In the genomic region with DNA sequence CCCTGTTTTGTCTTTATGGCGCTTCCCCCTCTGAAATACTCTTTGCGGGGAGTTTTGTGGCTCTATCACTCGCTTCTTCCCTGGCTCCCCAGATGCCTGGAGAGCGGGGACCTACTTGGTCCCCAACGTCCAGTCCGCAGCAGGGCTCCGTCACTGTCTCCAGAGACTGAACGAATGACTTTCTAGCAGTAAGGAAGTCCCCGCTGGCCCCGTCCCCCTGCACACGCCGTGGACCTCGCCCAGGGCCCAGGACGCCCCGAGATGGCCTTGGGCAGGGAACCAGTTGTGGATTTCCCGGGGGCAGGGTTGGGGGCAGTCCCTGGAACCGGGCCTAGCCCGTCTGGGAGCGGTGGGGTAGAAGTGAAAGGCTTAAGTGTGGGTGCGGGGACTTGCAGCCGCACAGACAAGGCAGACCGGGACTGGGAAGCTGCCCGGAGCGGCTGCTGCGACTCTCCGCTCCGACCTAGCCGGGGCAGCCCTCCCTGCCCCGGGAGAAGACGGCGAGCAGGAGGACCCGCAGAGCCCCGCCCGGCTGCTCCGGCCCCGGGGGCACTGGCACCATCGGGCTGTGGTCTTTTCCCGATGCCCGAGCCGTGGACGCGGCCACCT, we compare ENCODE assay signal across 7 cellular contexts. TPM values are rescaled to one million over a fixed set of nuclear protein-coding genes. Genes with fewer than 3 reads are reported as not detected.
DNase-seq lines count a peak whose midpoint lies in the region; ATAC-seq and TF ChIP-seq lines count a peak whose summit lies in the region.

No MANE protein-coding gene starts in this region.

- H3K4me2 ChIP-seq in MM.1S (ENCODE audit: low read depth, low read length), result peak overlapping the region; percentile 99

- H4K20me1 ChIP-seq in MM.1S (ENCODE audit: insufficient read depth, low read length), result no peaks in the 10 kb centered on the region

- peak; percentile 39 for DNase-seq in MM.1S
- peak; percentile 9 for DNase-seq in activated T-cell treated with anti-CD3 and anti-CD28 coated beads for 4 hours
- no peak for DNase-seq in esophagus muscularis mucosa (ENCODE audit: extremely low spot score)
- DNase-seq in naive thymus-derived CD4-positive, alpha-beta T cell, result peak in 2 of 9 donors; percentile 17 to 27
- DNase-seq in ureter (ENCODE audit: low spot score), result peak; percentile 71

- no peak for TF ChIP-seq EP300 in esophagus muscularis mucosa (IDR thresholded peaks at IDR 0.05)

- H2AFZ ChIP-seq in MM.1S (ENCODE audit: low read length), result peak overlapping the region; percentile 74

- H3K27ac Mint-ChIP-seq in naive thymus-derived CD4-positive, alpha-beta T cell, result peak overlapping the region in 8 of 9 donors; percentile 68 to 90 (median 86)

- peak overlapping the region; percentile 66 for H3K4me3 ChIP-seq in HEK293 (ENCODE audit: low read depth, low read length)
- H3K4me3 ChIP-seq in MM.1S (ENCODE audit: low read length), result peak overlapping the region; percentile 68
- H3K4me3 ChIP-seq in esophagus muscularis mucosa, result peak overlapping the region; percentile 70 to 83 (median 78)
- H3K4me3 ChIP-seq in naive thymus-derived CD4-positive, alpha-beta T cell (ENCODE audit: low read length), result peak overlapping the region; percentile 91

- CTCF ChIA-PET in HEK293 (lab: Yijun Ruan, JAX), result interaction anchor here (1.0 to 1.6 kb wide), 8 partner anchors 17 to 397 kb away, joined by 3 to 8 read pairs (median 4); no protein-coding TSS in a partner anchor
- CTCF ChIA-PET in naive thymus-derived CD4-positive, alpha-beta T cell (lab: Charles Lee), result interaction anchor here (0.7 to 1.7 kb wide), 6 partner anchors 16 to 888 kb away, joined by 3 read pairs; no protein-coding TSS in a partner anchor

- POLR2A ChIA-PET in HEK293 (lab: Yijun Ruan, JAX), result interaction anchor here (1.1 to 1.5 kb wide), 4 partner anchors 11 to 397 kb away, joined by 3 to 4 read pairs (median 3); no protein-coding TSS in a partner anchor
- POLR2A ChIA-PET in naive thymus-derived CD4-positive, alpha-beta T cell (lab: Charles Lee), result interaction anchor here (0.6 to 4.3 kb wide), 3 partner anchors 42 to 153 kb away, joined by 3 to 45 read pairs (median 3); no protein-coding TSS in a partner anchor

- H3K27me3 ChIP-seq in MM.1S (replicated peaks; ENCODE audit: insufficient read depth, low read length), result peaks cover 23% of the 10 kb centered on the region
- H3K27me3 ChIP-seq in esophagus muscularis mucosa, result peaks cover 0 to 35% (median 6%) of the 10 kb centered on the region in 4 donors
- peaks cover 0 to 4% of the 10 kb centered on the region in 2 donors for H3K27me3 ChIP-seq in naive thymus-derived CD4-positive, alpha-beta T cell (ENCODE audit: control insufficient read depth in 2 of 2, insufficient read depth in 2 of 2, low read length in 2 of 2)

- TF ChIP-seq CTCF in HEK293 (tag by site-specific recombination; IDR thresholded peaks at IDR 0.05) (no peak), MM.1S (IDR thresholded peaks at IDR 0.05; ENCODE audit: low read length) (no peak), esophagus muscularis mucosa (IDR thresholded peaks at IDR 0.05) (no peak)

- H3K4me1 ChIP-seq in HEK293 (ENCODE audit: control insufficient read depth, insufficient read depth, low read length) (peaks cover 19% of the 10 kb centered on the region), MM.1S (ENCODE audit: low read length) (0 out of 2 replicates have a peak, but pooled peaks cover 3% of the 10 kb centered on the region), esophagus muscularis mucosa (peaks cover 16 to 51% (median 42%) of the 10 kb centered on the region in 4 donors)
- H3K4me1 ChIP-seq in naive thymus-derived CD4-positive, alpha-beta T cell (ENCODE audit: control insufficient read depth in 2 of 2, insufficient read depth in 2 of 2, low read length in 2 of 2), result peaks cover 11 to 17% of the 10 kb centered on the region in 2 donors

- peaks cover 22 to 42% (median 37%) of the 10 kb centered on the region in 7 donors for H3K4me1 Mint-ChIP-seq in naive thymus-derived CD4-positive, alpha-beta T cell

- no peaks in the 10 kb centered on the region for H3K9me2 ChIP-seq in MM.1S (replicated peaks; ENCODE audit: insufficient read depth, low read length)

- peak overlapping the region; percentile 23; the same call in 1 of the 2 replicates for H3K9ac ChIP-seq in MM.1S (ENCODE audit: low read length)

- H3F3A ChIP-seq in MM.1S (ENCODE audit: insufficient read depth, low read length), result no peaks in the 10 kb centered on the region; the same call in 1 of the 2 replicates

- 0% methylated on average over 2 of the region's 42 CpGs for WGBS in esophagus muscularis mucosa

- H3K36me3 Mint-ChIP-seq in naive thymus-derived CD4-positive, alpha-beta T cell, result peaks cover 0 to 10% (median 0%) of the 10 kb centered on the region in 5 donors

- peaks cover 0 to 1% of the 10 kb centered on the region in 2 experiments; a peak in 2 of 3 replicates for H3K36me3 ChIP-seq in HEK293 (ENCODE audit: control insufficient read depth in 2 of 2, insufficient read depth in 1 of 2, low read length in 2 of 2)
- no peaks in the 10 kb centered on the region for H3K36me3 ChIP-seq in MM.1S (replicated peaks; ENCODE audit: insufficient read depth, low read length)
- H3K36me3 ChIP-seq in esophagus muscularis mucosa, result no peaks in the 10 kb centered on the region
- H3K36me3 ChIP-seq in naive thymus-derived CD4-positive, alpha-beta T cell (ENCODE audit: control insufficient read depth in 2 of 3, insufficient read depth in 3 of 3, low read length in 3 of 3), result peaks cover 0 to 8% (median 0%) of the 10 kb centered on the region in 3 experiments

- H3K4me3 Mint-ChIP-seq in naive thymus-derived CD4-positive, alpha-beta T cell, result peak overlapping the region; percentile 90 to 97 (median 92)

- no peaks in the 10 kb centered on the region for H3K9me3 Mint-ChIP-seq in naive thymus-derived CD4-positive, alpha-beta T cell

- no peak for TF ChIP-seq POLR2A in esophagus muscularis mucosa (IDR thresholded peaks at IDR 0.05; ENCODE audit: low read depth)

- peaks cover 27 to 69% (median 58%) of the 10 kb centered on the region in 5 donors for H3K27me3 Mint-ChIP-seq in naive thymus-derived CD4-positive, alpha-beta T cell

- H3K9me3 ChIP-seq in HEK293 (ENCODE audit: control insufficient read depth, insufficient read depth, low read depth, low read length), result no peaks in the 10 kb centered on the region
- no peaks in the 10 kb centered on the region for H3K9me3 ChIP-seq in MM.1S (replicated peaks; ENCODE audit: insufficient read depth, low read length)
- H3K9me3 ChIP-seq in esophagus muscularis mucosa, result no peaks in the 10 kb centered on the region
- H3K9me3 ChIP-seq in naive thymus-derived CD4-positive, alpha-beta T cell (ENCODE audit: control insufficient read depth in 2 of 3, low read length in 3 of 3), result no peaks in the 10 kb centered on the region

- no peaks in the 10 kb centered on the region for H3K79me2 ChIP-seq in MM.1S (ENCODE audit: low read length)

- peak; percentile 32 for ATAC-seq in GM18502 (IDR thresholded peaks at IDR 0.05; ENCODE audit: poor library complexity, unreplicated experiment)
- peak; percentile 17 for ATAC-seq in naive thymus-derived CD4-positive, alpha-beta T cell

- intact Hi-C loops in esophagus muscularis mucosa (cut with DNase I), result loop anchor here (1.0 to 10.0 kb wide), 5 partner anchors 136 to 1836 kb away; no protein-coding TSS in a partner anchor
- intact Hi-C loops in naive thymus-derived CD4-positive, alpha-beta T cell (cut with micrococcal nuclease), result loop anchor here (1.0 to 10.0 kb wide), 24 partner anchors 41 to 1931 kb away; a partner anchor contains a TSS

- H3K27ac ChIP-seq in HEK293 (ENCODE audit: extremely low read depth, low read depth, low read length) (peak overlapping the region; percentile 96), MM.1S (ENCODE audit: low read length) (no peak overlapping the region), esophagus muscularis mucosa (replicated peaks in 1 of 4) (peak overlapping the region; percentile 82 to 89 (median 85))
- H3K27ac ChIP-seq in naive thymus-derived CD4-positive, alpha-beta T cell (ENCODE audit: low read depth, low read length), result no peak overlapping the region

TF ChIP-seq in HEK293, 187 proteins besides CTCF, POLR2A, EP300 and RAD21 (continues in another document):
- TF ChIP-seq ZBTB20 (tag by site-specific recombination; IDR thresholded peaks at IDR 0.05) (peak; percentile 62; the same call in 1 of the 2 replicates), ZNF214 (tag by site-specific recombination; IDR thresholded peaks at IDR 0.05; ENCODE audit: borderline replicate concordance) (no peak), SCRT1 (tag by site-specific recombination; IDR thresholded peaks at IDR 0.05; ENCODE audit: borderline replicate concordance) (no peak), SALL2 (tag by site-specific recombination; IDR thresholded peaks at IDR 0.05; ENCODE audit: borderline replicate concordance) (no peak), ZNF416 (tag by site-specific recombination; IDR thresholded peaks at IDR 0.05) (no peak), ZNF155 (tag by site-specific recombination; IDR thresholded peaks at IDR 0.05) (no peak), MEIS1 (CRISPR knock-in tag; IDR thresholded peaks at IDR 0.05; ENCODE audit: borderline replicate concordance) (no peak), ZNF121 (tag by site-specific recombination; IDR thresholded peaks at IDR 0.05) (no peak), ZFP69B (tag by site-specific recombination; IDR thresholded peaks at IDR 0.05) (no peak), ZNF792 (tag by site-specific recombination; IDR thresholded peaks at IDR 0.05) (no peak), ZNF423 (tag by site-specific recombination; IDR thresholded peaks at IDR 0.05) (no peak)
- TF ChIP-seq, protein P1, sequence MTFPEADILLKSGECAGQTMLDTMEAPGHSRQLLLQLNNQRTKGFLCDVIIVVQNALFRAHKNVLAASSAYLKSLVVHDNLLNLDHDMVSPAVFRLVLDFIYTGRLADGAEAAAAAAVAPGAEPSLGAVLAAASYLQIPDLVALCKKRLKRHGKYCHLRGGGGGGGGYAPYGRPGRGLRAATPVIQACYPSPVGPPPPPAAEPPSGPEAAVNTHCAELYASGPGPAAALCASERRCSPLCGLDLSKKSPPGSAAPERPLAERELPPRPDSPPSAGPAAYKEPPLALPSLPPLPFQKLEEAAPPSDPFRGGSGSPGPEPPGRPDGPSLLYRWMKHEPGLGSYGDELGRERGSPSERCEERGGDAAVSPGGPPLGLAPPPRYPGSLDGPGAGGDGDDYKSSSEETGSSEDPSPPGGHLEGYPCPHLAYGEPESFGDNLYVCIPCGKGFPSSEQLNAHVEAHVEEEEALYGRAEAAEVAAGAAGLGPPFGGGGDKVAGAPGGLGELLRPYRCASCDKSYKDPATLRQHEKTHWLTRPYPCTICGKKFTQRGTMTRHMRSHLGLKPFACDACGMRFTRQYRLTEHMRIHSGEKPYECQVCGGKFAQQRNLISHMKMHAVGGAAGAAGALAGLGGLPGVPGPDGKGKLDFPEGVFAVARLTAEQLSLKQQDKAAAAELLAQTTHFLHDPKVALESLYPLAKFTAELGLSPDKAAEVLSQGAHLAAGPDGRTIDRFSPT (tag by site-specific recombination; IDR thresholded peaks at IDR 0.05), result 0 out of 2 replicates have a peak, but pooled peaks have one; percentile 50

RNA-seq across cellular contexts. Expression of a gene that starts 0.8 kb away (rescaled TPM):
- 10 to 100 TPM; 15.4 to 25.9 (median 20.2) TPM for total RNA-seq in esophagus muscularis mucosa
- total RNA-seq in naive thymus-derived CD4-positive, alpha-beta T cell, result 10 to 100 TPM; 12.4 to 42.8 (median 30.6) TPM
- 10 to 100 TPM in 1 of 2 donors, 1 to 10 TPM in 1; 8.3 to 16.1 TPM for polyA plus RNA-seq in naive thymus-derived CD4-positive, alpha-beta T cell
- 32.6 TPM for total RNA-seq in ureter

Comparison
In these comparisons a context has a peak if more than half of its experiments do, and no peak if none do; other contexts are left out.
1. H3K27ac ChIP-seq: peak in HEK293 (single experiment) and esophagus muscularis mucosa (4 of 4); none in MM.1S (single experiment) and naive thymus-derived CD4-positive, alpha-beta T cell (single experiment).
2. Peak in every context shown above with its lines, with median percentiles within 50 percentile points of each other: H3K4me3 ChIP-seq.